In genomic region chr1:200737647-200738296, GRCh38 we compare ENCODE assay signal across 8 cellular contexts. TPM values are rescaled to one million over a fixed set of nuclear protein-coding genes. Genes with fewer than 3 reads are reported as not detected.
A peak's percentile ranks its signal among the peaks of the same experiment; 100 is the strongest.
DNase-seq lines count a peak whose midpoint lies in the region; ATAC-seq lines count a peak whose summit lies in the region.

No MANE protein-coding gene starts in this region.

- H3K27ac ChIP-seq in BLaER1: no peak overlapping the region

- no peaks in the 10 kb centered on the region for H3K36me3 ChIP-seq in BLaER1

- H3K27me3 Mint-ChIP-seq in central memory CD8-positive, alpha-beta T cell: no peaks in the 10 kb centered on the region
- H3K27me3 Mint-ChIP-seq in natural killer cell treated with Interleukin-12 subunit alpha and Interleukin-12 subunit beta and Interleukin-15 and Interleukin-18, amount 100 ng/mL, for 72 hours: peaks cover 44 to 47% of the 10 kb centered on the region in 2 donors

- H3K4me3 ChIP-seq in BLaER1: peak overlapping the region; percentile 93

- H3K9ac ChIP-seq in BLaER1: peak overlapping the region; percentile 87; the same call in 1 of the 2 replicates

- H3K36me3 Mint-ChIP-seq in central memory CD8-positive, alpha-beta T cell (ENCODE audit: insufficient read depth): peaks cover 4% of the 10 kb centered on the region
- H3K36me3 Mint-ChIP-seq in natural killer cell treated with Interleukin-12 subunit alpha and Interleukin-12 subunit beta and Interleukin-15 and Interleukin-18, amount 100 ng/mL, for 72 hours: no peaks in the 10 kb centered on the region

- H3K9me3 Mint-ChIP-seq in central memory CD8-positive, alpha-beta T cell: no peaks in the 10 kb centered on the region
- H3K9me3 Mint-ChIP-seq in natural killer cell treated with Interleukin-12 subunit alpha and Interleukin-12 subunit beta and Interleukin-15 and Interleukin-18, amount 100 ng/mL, for 72 hours: no peaks in the 10 kb centered on the region

- peaks cover 36% of the 10 kb centered on the region for H3K4me1 ChIP-seq in BLaER1

- no peaks in the 10 kb centered on the region for H3K27me3 ChIP-seq in BLaER1

- ATAC-seq in central memory CD8-positive, alpha-beta T cell (replicated peaks; ENCODE audit: extremely low read depth, poor library complexity, severe bottlenecking): no peak
- no peak for ATAC-seq in natural killer cell treated with Interleukin-12 subunit alpha and Interleukin-12 subunit beta and Interleukin-15 and Interleukin-18, amount 100 ng/mL, for 72 hours
- no peak for ATAC-seq in GM21367 (IDR thresholded peaks at IDR 0.05; ENCODE audit: unreplicated experiment)

- peaks cover 18% of the 10 kb centered on the region for H3K4me1 Mint-ChIP-seq in central memory CD8-positive, alpha-beta T cell
- peaks cover 13 to 18% of the 10 kb centered on the region in 2 donors for H3K4me1 Mint-ChIP-seq in natural killer cell treated with Interleukin-12 subunit alpha and Interleukin-12 subunit beta and Interleukin-15 and Interleukin-18, amount 100 ng/mL, for 72 hours (ENCODE audit: low read depth in 2 of 2)

- no peaks in the 10 kb centered on the region; the same call in 1 of the 2 replicates for H4K20me1 ChIP-seq in BLaER1

- peak overlapping the region; percentile 95 for H3K4me3 Mint-ChIP-seq in central memory CD8-positive, alpha-beta T cell
- H3K4me3 Mint-ChIP-seq in natural killer cell treated with Interleukin-12 subunit alpha and Interleukin-12 subunit beta and Interleukin-15 and Interleukin-18, amount 100 ng/mL, for 72 hours: peak overlapping the region; percentile 95

- H3K9me3 ChIP-seq in BLaER1: no peaks in the 10 kb centered on the region

- H3K4me2 ChIP-seq in BLaER1: peak overlapping the region; percentile 72

- peak overlapping the region; percentile 75 for H3K27ac Mint-ChIP-seq in central memory CD8-positive, alpha-beta T cell (ENCODE audit: low read depth)
- peak overlapping the region; percentile 13 to 65 for H3K27ac Mint-ChIP-seq in natural killer cell treated with Interleukin-12 subunit alpha and Interleukin-12 subunit beta and Interleukin-15 and Interleukin-18, amount 100 ng/mL, for 72 hours

- peak; percentile 13 for DNase-seq in LHCN-M2 (ENCODE audit: low read depth)
- DNase-seq in central memory CD8-positive, alpha-beta T cell (ENCODE audit: low spot score in 2 of 2): no peak
- no peak for DNase-seq in natural killer cell treated with Interleukin-12 subunit alpha and Interleukin-12 subunit beta and Interleukin-15 and Interleukin-18, amount 100 ng/mL, for 72 hours (ENCODE audit: low spot score)
- no peak for DNase-seq in OCI-M2 (lab: John Stamatoyannopoulos, UW; ENCODE audit: unreplicated experiment)
- no peak for DNase-seq in GF-D8 (lab: John Stamatoyannopoulos, UW)
- no peak for DNase-seq in iPS-NIHi11 (ENCODE audit: low spot score)

RNA-seq across cellular contexts. Expression of gene CAMSAP2, which starts 0.9 kb away (rescaled TPM):
- total RNA-seq in LHCN-M2 (2014; rRNA removed): 30.8 and 35.2 TPM in 2 replicates
- 10.9 TPM for polyA plus RNA-seq in LHCN-M2 (2012)
- under 1 TPM; 0.31 to 0.48 TPM for total RNA-seq in natural killer cell treated with Interleukin-12 subunit alpha and Interleukin-12 subunit beta and Interleukin-15 and Interleukin-18, amount 100 ng/mL, for 72 hours

Comparison
In these comparisons a context has a peak if more than half of its experiments do, and no peak if none do; other contexts are left out.
1. RNA of gene CAMSAP2, which starts 0.9 kb away (total RNA-seq): 30.8 to 35.2 TPM in LHCN-M2; 0.31 to 0.48 TPM in natural killer cell treated with Interleukin-12 subunit alpha and Interleukin-12 subunit beta and Interleukin-15 and Interleukin-18, amount 100 ng/mL, for 72 hours; every median in the first group is over 10 times any median in the second.